ENCODE assay signal across 9 cellular contexts in the genomic region with DNA sequence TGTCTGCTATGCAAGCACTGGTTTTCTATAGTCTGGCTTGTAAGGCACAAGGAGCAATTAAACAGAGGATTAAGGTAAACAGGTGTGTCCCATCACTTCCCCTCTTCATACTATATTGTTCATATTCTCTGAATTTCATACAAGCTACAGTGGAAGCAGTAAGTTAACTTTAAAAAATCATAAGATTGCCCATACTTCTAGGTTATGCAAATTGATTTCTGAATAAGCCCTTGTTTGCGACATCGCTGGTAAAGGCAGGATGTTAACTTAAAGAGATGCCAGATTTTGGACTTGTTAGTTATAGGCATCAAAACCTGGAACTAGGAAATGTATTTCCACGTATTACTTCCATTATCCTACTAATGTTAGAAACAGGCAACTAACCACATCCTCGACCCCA. TPM values are rescaled to one million over a fixed set of nuclear protein-coding genes. Genes with fewer than 3 reads are reported as not detected.
DNase-seq lines count a peak whose midpoint lies in the region; ATAC-seq, FAIRE-seq and TF ChIP-seq lines count a peak whose summit lies in the region.
"Had no signal": no experiment of that assay in that cellular context is flagged by ENCODE, and none has a peak within 500 bp of the region (broad histone marks: within the 10 kb centered on the region; RNA-seq: fewer than 3 reads in every experiment).

No MANE protein-coding gene starts in this region.

- TF ChIP-seq POLR2A in HCT116 (IDR thresholded peaks at IDR 0.05; ENCODE audit: borderline replicate concordance, extremely low read depth, insufficient read depth, insufficient read length) (no peak), GM12878 (IDR thresholded peaks at IDR 0.05; ENCODE audit: low read depth, low read length) (no peak)

- peaks cover 34% of the 10 kb centered on the region for H3K4me1 ChIP-seq in A673 (ENCODE audit: insufficient read depth, low read length, poor library complexity, severe bottlenecking)
- peaks cover 19 to 37% of the 10 kb centered on the region in 2 experiments for H3K4me1 ChIP-seq in HCT116 (ENCODE audit: control insufficient read depth in 1 of 2, insufficient read depth in 2 of 2, low read length in 2 of 2)
- peaks cover 13% of the 10 kb centered on the region for H3K4me1 ChIP-seq in GM12878 (ENCODE audit: control insufficient read depth, insufficient read depth, low read length)
- peaks cover 27 to 29% of the 10 kb centered on the region in 2 donors for H3K4me1 ChIP-seq in mucosa of rectum (ENCODE audit: control insufficient read depth in 2 of 2, insufficient read depth in 2 of 2, low read length in 2 of 2)

- no peak for TF ChIP-seq CTCF in A673 (conservative IDR thresholded peaks at IDR 0.05; ENCODE audit: low read depth, low read length)
- no peak for TF ChIP-seq CTCF in HCT116 (IDR thresholded peaks at IDR 0.05 in 2 of 3, conservative IDR thresholded peaks at IDR 0.05 in 1 of 3; ENCODE audit: borderline replicate concordance in 1 of 3, insufficient read depth in 1 of 3, low read depth in 2 of 3, low read length in 2 of 3)
- no peak for TF ChIP-seq CTCF in GM12878 (IDR thresholded peaks at IDR 0.05 in 2 of 3, conservative IDR thresholded peaks at IDR 0.05 in 1 of 3; ENCODE audit: control insufficient read depth in 2 of 3, extremely low read depth in 1 of 3, insufficient read depth in 1 of 3, low read depth in 3 of 3, low read length in 3 of 3)

- peaks cover 29% of the 10 kb centered on the region for H3K79me2 ChIP-seq in HCT116 (ENCODE audit: insufficient read depth, low read length)
- peaks cover 40% of the 10 kb centered on the region for H3K79me2 ChIP-seq in GM12878 (ENCODE audit: control insufficient read depth, insufficient read depth, low read length)

- H3K9ac ChIP-seq in HCT116 (ENCODE audit: low read length) (peak overlapping the region; percentile 71), GM12878 (ENCODE audit: control insufficient read depth, insufficient read depth, low read length) (peak overlapping the region; percentile 69; the same call in 1 of the 2 replicates), mucosa of rectum (ENCODE audit: low read depth in 1 of 2, low read length in 2 of 2) (peak overlapping the region; percentile 31 to 80)

- BruUV-seq in A673 (replicated peaks; lab: Mats Ljungman, UMichigan), result no TSS peak
- BruUV-seq in HCT116 (replicated peaks; lab: Mats Ljungman, UMichigan), result no TSS peak
- BruUV-seq in GM12878 (replicated peaks; lab: Mats Ljungman, UMichigan), result no TSS peak

- H3K4me2 ChIP-seq in HCT116 (ENCODE audit: low read length), result peak overlapping the region; percentile 98
- H3K4me2 ChIP-seq in GM12878 (ENCODE audit: control insufficient read depth, insufficient read depth), result peak overlapping the region; percentile 96

- no peak for FAIRE-seq in GM12878 (lab: Jason Lieb, UNC)

- RAD21 ChIA-PET in HCT116 (lab: Charles Lee; ENCODE audit: low non-redundant PET in 1 of 2, low total read pairs in 2 of 2, uncharacterized antibody in 2 of 2, unreplicated experiment in 2 of 2), result interaction anchor here in 1 of 2 experiments (1.0 kb wide), 1 partner anchor 32 kb away, joined by 3 read pairs; no protein-coding TSS in a partner anchor
- RAD21 ChIA-PET in GM12878 (lab: Charles Lee; ENCODE audit: unreplicated experiment), result interaction anchor here (0.7 to 15.8 kb wide), 17 partner anchors 13 to 178 kb away, joined by 3 to 429 read pairs (median 8); a partner anchor contains a TSS

- no peak for TF ChIP-seq EP300 in GM12878 (IDR thresholded peaks at IDR 0.05; ENCODE audit: borderline replicate concordance in 1 of 2, control insufficient read depth in 1 of 2, low read depth in 2 of 2, low read length in 2 of 2)

- ATAC-seq in HCT116 (no peak), GM12878 (no peak), HG02981 (IDR thresholded peaks at IDR 0.05; ENCODE audit: unreplicated experiment) (no peak), GM21529 (IDR thresholded peaks at IDR 0.05; ENCODE audit: unreplicated experiment) (no peak), HG02852 (IDR thresholded peaks at IDR 0.05; ENCODE audit: unreplicated experiment) (no peak)

- H3K27ac ChIP-seq in A673 (ENCODE audit: low read depth, low read length, poor library complexity, severe bottlenecking) (no peak overlapping the region), HCT116 (ENCODE audit: low read depth, low read length) (peak overlapping the region; percentile 56; the same call in 1 of the 2 replicates), GM12878 (ENCODE audit: control insufficient read depth, insufficient read depth) (no peak overlapping the region), mucosa of rectum (ENCODE audit: low read depth in 2 of 2, low read length in 2 of 2) (no peak overlapping the region)

- CTCF ChIA-PET in A673 (lab: Charles Lee) (no interaction called here), HCT116 (lab: Charles Lee) (interaction anchor here (1.2 to 1.3 kb wide), 2 partner anchors 32 to 109 kb away, joined by 4 to 5 read pairs; no protein-coding TSS in a partner anchor), GM12878 (lab: Yijun Ruan, JAX) (interaction anchor here (0.9 to 6.5 kb wide), 18 partner anchors 10 to 119 kb away, joined by 3 to 55 read pairs (median 6); no protein-coding TSS in a partner anchor)

- SMC1A ChIA-PET in GM12878 (lab: Charles Lee; ENCODE audit: uncharacterized antibody, unreplicated experiment), result interaction anchor here (0.7 to 12.9 kb wide), 11 partner anchors 12 to 178 kb away, joined by 3 to 356 read pairs (median 7); no protein-coding TSS in a partner anchor

- 2% methylated on average over 4 of the region's 4 CpGs for WGBS in GM12878 (ENCODE audit: insufficient coverage, insufficient replicate concordance, low lambda C conversion rate, missing lambda C conversion rate)

- no peaks in the 10 kb centered on the region for H3K36me3 ChIP-seq in A673 (ENCODE audit: insufficient read depth, low read length, poor library complexity, severe bottlenecking)
- H3K36me3 ChIP-seq in HCT116 (ENCODE audit: control insufficient read depth in 1 of 2, insufficient read depth in 2 of 2, low read length in 2 of 2), result no peaks in the 10 kb centered on the region
- H3K36me3 ChIP-seq in GM12878 (ENCODE audit: control insufficient read depth in 2 of 2, insufficient read depth in 2 of 2, low read length in 1 of 2), result peaks cover 0 to 4% of the 10 kb centered on the region in 2 experiments; a peak in 2 of 4 replicates
- no peaks in the 10 kb centered on the region for H3K36me3 ChIP-seq in mucosa of rectum (ENCODE audit: control insufficient read depth in 2 of 2, insufficient read depth in 2 of 2, low read length in 2 of 2)

- H4K20me1 ChIP-seq in HCT116 (ENCODE audit: insufficient read depth), result no peaks in the 10 kb centered on the region
- H4K20me1 ChIP-seq in GM12878 (ENCODE audit: control insufficient read depth, insufficient read depth), result no peaks in the 10 kb centered on the region; the same call in 1 of the 2 replicates

- H3K27me3 ChIP-seq in A673 (replicated peaks; ENCODE audit: insufficient read depth, low read depth, low read length, poor library complexity), result no peaks in the 10 kb centered on the region
- no peaks in the 10 kb centered on the region for H3K27me3 ChIP-seq in HCT116 (ENCODE audit: insufficient read depth, low read length)
- no peaks in the 10 kb centered on the region for H3K27me3 ChIP-seq in GM12878 (replicated peaks in 1 of 2; ENCODE audit: control insufficient read depth in 2 of 2, insufficient read depth in 2 of 2, low read length in 1 of 2)
- no peaks in the 10 kb centered on the region for H3K27me3 ChIP-seq in mucosa of rectum (ENCODE audit: control insufficient read depth in 2 of 2, insufficient read depth in 2 of 2, low read length in 2 of 2)

- H3K4me3 ChIP-seq in A673 (ENCODE audit: low read depth, low read length, poor library complexity, severe bottlenecking), result peak overlapping the region; percentile 91
- peak overlapping the region in 1 of 2 experiments; percentile 82; a peak in 3 of 4 replicates for H3K4me3 ChIP-seq in HCT116 (replicated peaks in 1 of 2; ENCODE audit: low read depth in 1 of 2, low read length in 2 of 2)
- H3K4me3 ChIP-seq in GM12878, result peak overlapping the region; percentile 75
- H3K4me3 ChIP-seq in mucosa of rectum (ENCODE audit: low read length in 2 of 2), result peak overlapping the region in 1 of 2 donors; percentile 78

- DNase-seq in A673 (ENCODE audit: low spot score) (peak; percentile 15), HCT116 (ENCODE audit: low read depth, low spot score) (no peak), GM12878 (ENCODE audit: low read depth, low spot score) (no peak), RPMI8226 (no peak)
- DNase-seq: NCI-H2029 treated with DMSO at 0.1 percent for 48 hours had no signal

- intact Hi-C loops in A673 (cut with micrococcal nuclease; ENCODE audit: unreplicated experiment), result loop anchor here (2.0 to 10.0 kb wide), 2 partner anchors 110 to 120 kb away; a partner anchor contains a TSS
- intact Hi-C loops in HCT116 (cut with micrococcal nuclease), result no loop called here
- intact Hi-C loops in GM12878 (cut with micrococcal nuclease; ENCODE audit: unreplicated experiment), result no loop called here

- peak overlapping the region; percentile 3 for H2AFZ ChIP-seq in HCT116 (ENCODE audit: low read depth, low read length, poor library complexity, severe bottlenecking)
- peak overlapping the region; percentile 69; the same call in 1 of the 2 replicates for H2AFZ ChIP-seq in GM12878 (ENCODE audit: control insufficient read depth, low read depth, low read length)

- in situ Hi-C loops in GM12878 (cut with MboI), result no loop called here

- POLR2A ChIA-PET in A673 (lab: Charles Lee; ENCODE audit: low non-redundant PET), result interaction anchor here (0.5 to 1.3 kb wide), 2 partner anchors 37 to 109 kb away, joined by 3 to 4 read pairs; no protein-coding TSS in a partner anchor
- POLR2A ChIA-PET in HCT116 (lab: Charles Lee), result interaction anchor here (1.6 to 1.9 kb wide), 2 partner anchors 10 to 22 kb away, joined by 4 to 11 read pairs; no protein-coding TSS in a partner anchor
- POLR2A ChIA-PET in GM12878 (lab: Charles Lee), result interaction anchor here (0.6 to 16.1 kb wide), 13 partner anchors 11 to 787 kb away, joined by 3 to 268 read pairs (median 4); no protein-coding TSS in a partner anchor

- H3K9me3 ChIP-seq in A673 (ENCODE audit: low read depth, low read length, poor library complexity, severe bottlenecking), result no peaks in the 10 kb centered on the region
- H3K9me3 ChIP-seq in HCT116 (ENCODE audit: control insufficient read depth in 1 of 2, insufficient read depth in 1 of 2, low read depth in 1 of 2, low read length in 2 of 2), result no peaks in the 10 kb centered on the region
- no peaks in the 10 kb centered on the region for H3K9me3 ChIP-seq in GM12878 (replicated peaks; ENCODE audit: control insufficient read depth, insufficient read depth, low read length)
- no peaks in the 10 kb centered on the region for H3K9me3 ChIP-seq in mucosa of rectum (ENCODE audit: control insufficient read depth in 2 of 2, low read length in 2 of 2)

- no peak for TF ChIP-seq RAD21 in HCT116 (IDR thresholded peaks at IDR 0.05; ENCODE audit: low read depth)
- no peak for TF ChIP-seq RAD21 in GM12878 (IDR thresholded peaks at IDR 0.05; ENCODE audit: insufficient read depth, low read depth, low read length)

- no peaks in the 10 kb centered on the region for H3K9me2 ChIP-seq in HCT116 (ENCODE audit: insufficient read depth)

RNA-seq across cellular contexts. Expression of a gene that starts 1.0 kb away (rescaled TPM):
- 17.0 and 18.4 TPM in 2 replicates for total RNA-seq in A673 (2021)
- 19.7 TPM for total RNA-seq in HCT116 (2021; ENCODE audit: unreplicated experiment)
- 5.1 and 6.6 TPM in 2 replicates for polyA plus RNA-seq in HCT116 (2012)
- 766 and 777 TPM in 2 replicates for total RNA-seq in GM12878 (2013; cell fraction: nucleolus; rRNA removed)
- total RNA-seq in GM12878 (2014; rRNA removed), result 77.0 and 90.4 TPM in 2 replicates
- 64.0 and 66.4 TPM in 2 replicates for total RNA-seq in GM12878 (2014; rRNA removed; fragmentation: Illumina TruSeq; extraction: Trizol)
- 77.8 and 85.2 TPM in 2 replicates for total RNA-seq in GM12878 (2021)
- 39.6 TPM for polyA plus RNA-seq in GM12878 (2011; ENCODE audit: low read depth)
- 90.9 and 101 TPM in 2 replicates for polyA plus RNA-seq in GM12878 (2011; rRNA removed)
- 65.6 and 84.8 TPM in 2 replicates for polyA plus RNA-seq in GM12878 (2011; cell fraction: cytosol; rRNA removed)
- 169 and 183 TPM in 2 replicates for polyA plus RNA-seq in GM12878 (2011; cell fraction: nucleus; rRNA removed)
- 45.1 and 70.5 TPM in 2 replicates for polyA plus RNA-seq in GM12878 (2012)
- 74.3 and 94.5 TPM in 2 replicates for polyA plus RNA-seq in GM12878 (2014; fragmentation: Illumina TruSeq; extraction: Trizol)
- polyA plus RNA-seq in GM12878 (2014; fragmentation: Nextera tagmentation; extraction: Ambion mirVana), result 1 to 10 TPM; 8.5 to 9.5 TPM
- 47.1 and 47.5 TPM in 2 replicates for polyA plus RNA-seq in GM12878 (2014; rRNA removed)
- polyA plus RNA-seq in GM12878 (2016; fragmentation: Nextera tagmentation; extraction: Ambion mirVana), result 10 to 100 TPM; 74.5 TPM
- 177 and 187 TPM in 2 replicates for polyA minus RNA-seq in GM12878 (2011; rRNA and poly(A)+ RNA removed)
- polyA minus RNA-seq in GM12878 (2011; cell fraction: cytosol; rRNA and poly(A)+ RNA removed), result 53.1 and 74.4 TPM in 2 replicates
- polyA minus RNA-seq in GM12878 (2011; cell fraction: nucleus; rRNA and poly(A)+ RNA removed), result 194 and 231 TPM in 2 replicates
